Comparison of ENCODE assay signal across 26 cellular contexts in the genomic region with DNA sequence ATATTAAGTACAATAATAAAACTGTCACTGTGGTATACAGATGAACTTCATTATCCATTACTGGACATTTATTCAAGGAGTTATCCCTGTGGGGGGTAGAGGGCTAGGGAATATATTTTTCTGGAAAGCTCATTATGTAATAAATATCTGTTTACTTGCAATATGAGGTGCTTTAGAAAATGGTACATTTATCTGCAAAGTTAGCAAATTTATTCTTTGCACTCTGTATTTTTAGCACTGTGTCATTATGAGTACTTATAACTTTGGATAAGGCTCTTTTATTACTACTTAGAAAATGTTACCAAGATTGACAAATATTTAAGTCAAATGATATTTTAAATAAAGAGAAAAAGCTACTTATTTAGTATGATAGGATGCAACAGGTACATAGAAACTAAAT. TPM values are rescaled to one million over a fixed set of nuclear protein-coding genes. Genes with fewer than 3 reads are reported as not detected.
DNase-seq lines count a peak whose midpoint lies in the region; ATAC-seq, FAIRE-seq and TF ChIP-seq lines count a peak whose summit lies in the region.
"Had no signal": no experiment of that assay in that cellular context is flagged by ENCODE, and none has a peak within 500 bp of the region (broad histone marks: within the 10 kb centered on the region; RNA-seq: fewer than 3 reads in every experiment).

No MANE protein-coding gene starts in this region.

- DNase-seq in CD4-positive, CD25-positive, alpha-beta regulatory T cell: no peak
- no peak for DNase-seq in IMR-90
- no peak for DNase-seq in K562 (ENCODE audit: extremely low read depth in 1 of 4, low spot score in 3 of 4)
- no peak for DNase-seq in NCI-H1092 treated with DMSO at 0.1 percent for 48 hours (lab: John Stamatoyannopoulos, UW)
- DNase-seq in stimulated activated naive CD8-positive, alpha-beta T cell treated with anti-CD3 and anti-CD28 coated beads, Interleukin-15, Interleukin-2, amounts not matched to agents 100 U/mL and 50 U/mL, for 24 hours: no peak
- no peak for DNase-seq in BE2C
- DNase-seq: activated CD4-positive, alpha-beta T cell treated with anti-CD3 and anti-CD28 coated beads, Interleukin-2, amount 50 U/mL, for 4 hours; activated CD4-positive, CD25-positive, alpha-beta regulatory T cell; activated CD8-positive, alpha-beta memory T cell treated with anti-CD3 and anti-CD28 coated beads, Interleukin-2, amount 50 U/mL, for 4 hours; activated naive CD8-positive, alpha-beta T cell treated with anti-CD3 and anti-CD28 coated beads, Interleukin-2, amount 10 ng/mL, durations not matched to agents 7 days and 5 days; AML-193; body of pancreas; CD8-positive, alpha-beta memory T cell; DMS153; foreskin keratinocyte; MG63; midbrain; NCI-H1694 treated with DMSO at 0.1 percent for 48 hours; stimulated activated CD4-positive, alpha-beta T cell treated with anti-CD3 and anti-CD28 coated beads, Interleukin-15, amount 100 ng/mL, for 24 hours; tibial artery had no signal

- intact Hi-C loops in IMR-90 (cut with micrococcal nuclease) (loop anchor here (5.0 kb wide), 1 partner anchor 36 kb away; a partner anchor contains a TSS), K562 (cut with micrococcal nuclease) (loop anchor here (5.0 kb wide), 1 partner anchor 36 kb away; a partner anchor contains a TSS)

- BruUV-seq in IMR-90 (replicated peaks; lab: Mats Ljungman, UMichigan): no TSS peak
- no TSS peak for BruUV-seq in K562 (replicated peaks; lab: Mats Ljungman, UMichigan)

- no peak for FAIRE-seq in K562 (lab: Jason Lieb, UNC)

- H3K23ac ChIP-seq in IMR-90 (ENCODE audit: low read depth, low read length): no peak overlapping the region

- TF ChIP-seq CTCF in IMR-90 (conservative IDR thresholded peaks at IDR 0.05; ENCODE audit: low read depth, low read length) (no peak), K562 (IDR thresholded peaks at IDR 0.05 in 2 of 3, conservative IDR thresholded peaks at IDR 0.05 in 1 of 3; ENCODE audit: insufficient read depth in 2 of 3, low read depth in 1 of 3, low read length in 3 of 3) (no peak), BE2C (IDR thresholded peaks at IDR 0.05; ENCODE audit: low read depth, low read length) (no peak)

- CTCF ChIA-PET in IMR-90 (lab: Yijun Ruan, JAX) (no interaction called here), K562 (lab: Yijun Ruan, JAX; ENCODE audit: low intra/inter-chr PET ratio) (no interaction called here)

- H3K9me1 ChIP-seq in IMR-90 (ENCODE audit: insufficient read depth, low read length) (peaks cover 1% of the 10 kb centered on the region; the same call in 1 of the 2 replicates), K562 (ENCODE audit: control insufficient read depth, insufficient read depth, low read length) (no peaks in the 10 kb centered on the region)

- H3K9me3 Mint-ChIP-seq in CD4-positive, CD25-positive, alpha-beta regulatory T cell: no peaks in the 10 kb centered on the region
- H3K9me3 Mint-ChIP-seq: activated naive CD8-positive, alpha-beta T cell treated with anti-CD3 and anti-CD28 coated beads, Interleukin-2, amount 10 ng/mL, durations not matched to agents 7 days and 5 days; activated T-helper 2 cell treated with anti-CD3 and anti-CD28 coated beads, Interferon-gamma antibody, Interleukin-2, Interleukin-4, amounts not matched to agents 10 μg/mL and 5 μg/mL and 100 μg/mL, durations not matched to agents 14 hours and 24 hours and 36 hours; CD8-positive, alpha-beta memory T cell; nephron; stimulated activated naive CD8-positive, alpha-beta T cell treated with anti-CD3 and anti-CD28 coated beads, Interleukin-15, Interleukin-2, amounts not matched to agents 100 ng/mL and 50 ng/mL, for 24 hours had no signal

- H3K4me2 ChIP-seq in IMR-90 (ENCODE audit: low read depth, low read length) (no peak overlapping the region), K562 (ENCODE audit: insufficient read depth, low read length) (no peak overlapping the region)

- TF ChIP-seq RAD21 in IMR-90 (IDR thresholded peaks at IDR 0.05; ENCODE audit: low read length) (no peak), K562 (CRISPR knock-in tag; conservative IDR thresholded peaks at IDR 0.05 in 1 of 2, IDR thresholded peaks at IDR 0.05 in 1 of 2) (no peak)

- no peak overlapping the region for H4K91ac ChIP-seq in IMR-90 (ENCODE audit: insufficient read depth, low read depth, low read length)

- no peak for ATAC-seq in CD4-positive, CD25-positive, alpha-beta regulatory T cell (ENCODE audit: low read depth in 2 of 2)
- ATAC-seq in IMR-90 (ENCODE audit: low read depth): no peak
- no peak for ATAC-seq in K562
- ATAC-seq in stimulated activated naive CD8-positive, alpha-beta T cell treated with anti-CD3 and anti-CD28 coated beads, Interleukin-15, Interleukin-2, amounts not matched to agents 100 U/mL and 50 U/mL, for 24 hours: no peak
- ATAC-seq: body of pancreas, foreskin keratinocyte, HCT116, sciatic nerve had no signal

- H3K56ac ChIP-seq in IMR-90 (ENCODE audit: extremely low read depth, insufficient read depth, low read length): no peak overlapping the region

- peaks cover 2 to 37% of the 10 kb centered on the region in 2 experiments; a peak in 3 of 4 replicates for H3K79me1 ChIP-seq in IMR-90 (ENCODE audit: low read depth in 1 of 2, low read length in 2 of 2)

- H2BK20ac ChIP-seq in IMR-90 (ENCODE audit: low read depth, low read length): no peak overlapping the region

- H3K9ac ChIP-seq in IMR-90 (ENCODE audit: low read depth, low read length) (no peak overlapping the region), K562 (ENCODE audit: insufficient read depth in 1 of 2, low read depth in 2 of 2, low read length in 2 of 2) (peak overlapping the region in 1 of 2 experiments; percentile 98; a peak in 3 of 4 replicates)

- H3K27ac Mint-ChIP-seq in CD4-positive, CD25-positive, alpha-beta regulatory T cell: no peak overlapping the region
- H3K27ac Mint-ChIP-seq: activated T-helper 2 cell treated with anti-CD3 and anti-CD28 coated beads, Interferon-gamma antibody, Interleukin-2, Interleukin-4, amounts not matched to agents 10 μg/mL and 5 μg/mL and 100 μg/mL, durations not matched to agents 14 hours and 24 hours and 36 hours had no signal

- no peaks in the 10 kb centered on the region for H3K27me3 ChIP-seq in CD4-positive, CD25-positive, alpha-beta regulatory T cell (ENCODE audit: control insufficient read depth, insufficient read depth, low read length)
- H3K27me3 ChIP-seq in IMR-90 (ENCODE audit: control insufficient read depth, insufficient read depth, low read length) (no peaks in the 10 kb centered on the region), K562 (ENCODE audit: control insufficient read depth in 2 of 2, insufficient read depth in 2 of 2, low read length in 2 of 2) (no peaks in the 10 kb centered on the region), neuron (ENCODE audit: insufficient read depth, low read length) (no peaks in the 10 kb centered on the region), BE2C (no peaks in the 10 kb centered on the region)
- H3K27me3 ChIP-seq: body of pancreas, foreskin keratinocyte, MG63, tibial artery had no signal

- peak overlapping the region; percentile 100 for H3K4me3 ChIP-seq in CD4-positive, CD25-positive, alpha-beta regulatory T cell (ENCODE audit: low read depth, low read length)
- H3K4me3 ChIP-seq in IMR-90 (ENCODE audit: insufficient read depth, low read depth, low read length): no peak overlapping the region
- H3K4me3 ChIP-seq in K562: peak overlapping the region; percentile 56; the same call in 1 of the 2 replicates
- peak overlapping the region; percentile 72 for H3K4me3 ChIP-seq in neuron (ENCODE audit: low read length)
- H3K4me3 ChIP-seq in BE2C (ENCODE audit: low read depth, low read length): no peak overlapping the region
- H3K4me3 ChIP-seq: MG63, tibial artery had no signal

- H3K27ac ChIP-seq in CD4-positive, CD25-positive, alpha-beta regulatory T cell (ENCODE audit: insufficient read depth, low read length, poor library complexity, severe bottlenecking): no peak overlapping the region
- H3K27ac ChIP-seq in IMR-90 (ENCODE audit: insufficient read depth, low read length) (no peak overlapping the region), K562 (ENCODE audit: extremely low read depth, low read depth, low read length) (no peak overlapping the region; the same call in 2 of the 3 replicates)
- H3K27ac ChIP-seq: foreskin keratinocyte had no signal

- dilution Hi-C loops in IMR-90 (cut with HindIII; ENCODE audit: low sequenced_read_pairs, unreplicated experiment): no loop called here

- H3K36me3 Mint-ChIP-seq in CD4-positive, CD25-positive, alpha-beta regulatory T cell: peaks cover 10% of the 10 kb centered on the region

- H3K27me3 Mint-ChIP-seq in CD4-positive, CD25-positive, alpha-beta regulatory T cell: no peaks in the 10 kb centered on the region
- H3K27me3 Mint-ChIP-seq: activated naive CD8-positive, alpha-beta T cell treated with anti-CD3 and anti-CD28 coated beads, Interleukin-2, amount 10 ng/mL, durations not matched to agents 7 days and 5 days; CD8-positive, alpha-beta memory T cell; stimulated activated naive CD8-positive, alpha-beta T cell treated with anti-CD3 and anti-CD28 coated beads, Interleukin-15, Interleukin-2, amounts not matched to agents 100 ng/mL and 50 ng/mL, for 24 hours had no signal

- H3K14ac ChIP-seq in IMR-90 (replicated peaks; ENCODE audit: low read depth, low read length): no peak overlapping the region

- peaks cover 20% of the 10 kb centered on the region for H3K4me1 ChIP-seq in CD4-positive, CD25-positive, alpha-beta regulatory T cell (ENCODE audit: control insufficient read depth, insufficient read depth, low read length, poor library complexity, severe bottlenecking)
- H3K4me1 ChIP-seq in IMR-90 (ENCODE audit: control insufficient read depth, insufficient read depth, low read length) (peaks cover 3% of the 10 kb centered on the region), K562 (replicated peaks in 1 of 2; ENCODE audit: control insufficient read depth in 2 of 2, insufficient read depth in 2 of 2, low read length in 2 of 2) (peaks cover 0 to 3% of the 10 kb centered on the region in 2 experiments; a peak in 3 of 5 replicates), neuron (ENCODE audit: insufficient read depth, low read length) (peaks cover 16% of the 10 kb centered on the region), BE2C (peaks cover 6% of the 10 kb centered on the region; the same call in 1 of the 2 replicates)

- H3K4me1 Mint-ChIP-seq in CD4-positive, CD25-positive, alpha-beta regulatory T cell: peaks cover 17 to 61% (median 52%) of the 10 kb centered on the region in 4 donors

- H2BK15ac ChIP-seq in IMR-90 (ENCODE audit: low read depth, low read length): no peak overlapping the region

- TF ChIP-seq POLR2A in IMR-90 (IDR thresholded peaks at IDR 0.05; ENCODE audit: low read depth, low read length): no peak
- TF ChIP-seq POLR2A in K562 (conservative IDR thresholded peaks at IDR 0.05): no peak

- H3K4me3 Mint-ChIP-seq in CD4-positive, CD25-positive, alpha-beta regulatory T cell: peak overlapping the region in 1 of 4 donors; percentile 58

- no peak overlapping the region for H3K4ac ChIP-seq in IMR-90 (ENCODE audit: low read depth, low read length)

- H4K20me1 ChIP-seq in IMR-90 (ENCODE audit: insufficient read depth, low read length) (peaks cover 17% of the 10 kb centered on the region; the same call in 1 of the 2 replicates), K562 (replicated peaks; ENCODE audit: control insufficient read depth, insufficient read depth, low read length) (no peaks in the 10 kb centered on the region)

- no peak for TF ChIP-seq EP300 in K562 (IDR thresholded peaks at IDR 0.05; ENCODE audit: low read length)

- in situ Hi-C loops in IMR-90 (cut with MboI; ENCODE audit: low sequenced_read_pairs) (no loop called here), K562 (cut with MboI) (no loop called here)

- H3K9me3 ChIP-seq in CD4-positive, CD25-positive, alpha-beta regulatory T cell (ENCODE audit: control insufficient read depth in 2 of 2, low read length in 2 of 2): no peaks in the 10 kb centered on the region
- H3K9me3 ChIP-seq in IMR-90 (ENCODE audit: control insufficient read depth, insufficient read depth, low read length) (no peaks in the 10 kb centered on the region), K562 (replicated peaks; ENCODE audit: control insufficient read depth, insufficient read depth, low read depth, low read length) (no peaks in the 10 kb centered on the region), neuron (ENCODE audit: low read length) (no peaks in the 10 kb centered on the region), BE2C (no peaks in the 10 kb centered on the region)
- H3K9me3 ChIP-seq: body of pancreas, MG63, tibial artery had no signal

- no peak overlapping the region for H4K8ac ChIP-seq in IMR-90 (ENCODE audit: low read depth in 2 of 2, low read length in 2 of 2)

- H3K36me3 ChIP-seq in CD4-positive, CD25-positive, alpha-beta regulatory T cell (ENCODE audit: control insufficient read depth, insufficient read depth, low read length): no peaks in the 10 kb centered on the region
- H3K36me3 ChIP-seq in IMR-90 (ENCODE audit: control insufficient read depth, insufficient read depth, low read length) (no peaks in the 10 kb centered on the region), K562 (ENCODE audit: control insufficient read depth, insufficient read depth, low read length) (peaks cover 44% of the 10 kb centered on the region), neuron (ENCODE audit: insufficient read depth, low read length) (peaks cover 4% of the 10 kb centered on the region), BE2C (no peaks in the 10 kb centered on the region; the same call in 1 of the 2 replicates)
- H3K36me3 ChIP-seq: tibial artery had no signal

- no peak overlapping the region for H2AK5ac ChIP-seq in IMR-90 (ENCODE audit: low read depth, low read length)

- no peak overlapping the region for H2BK5ac ChIP-seq in IMR-90 (ENCODE audit: low read depth, low read length, poor library complexity, severe bottlenecking)

- H4K5ac ChIP-seq in IMR-90 (ENCODE audit: low read depth, low read length): no peak overlapping the region

- no peak overlapping the region for H2AFZ ChIP-seq in IMR-90 (replicated peaks; ENCODE audit: low read length, poor library complexity)
- H2AFZ ChIP-seq in K562 (ENCODE audit: low read depth, low read length): no peak overlapping the region
- no peak overlapping the region for H2AFZ ChIP-seq in neuron (ENCODE audit: low read depth, low read length)

- no peak overlapping the region for H2AK9ac ChIP-seq in IMR-90 (replicated peaks; ENCODE audit: low read depth, low read length, poor library complexity)

- no peak overlapping the region for H3K18ac ChIP-seq in IMR-90 (ENCODE audit: low read depth, low read length)

- H2BK120ac ChIP-seq in IMR-90 (ENCODE audit: low read depth, low read length): no peak overlapping the region

- POLR2A ChIA-PET in IMR-90 (lab: Charles Lee; ENCODE audit: unreplicated experiment): no interaction called here
- POLR2A ChIA-PET in K562 (lab: Yijun Ruan, JAX): no interaction called here

- H3K79me2 ChIP-seq in K562 (ENCODE audit: control insufficient read depth, insufficient read depth, low read length): peaks cover 97% of the 10 kb centered on the region

RNA-seq across cellular contexts. Expression of a gene that starts 37.8 kb away (rescaled TPM):
- total RNA-seq in CD4-positive, CD25-positive, alpha-beta regulatory T cell: 63.4 TPM
- 10 to 100 TPM in 1 of 4 donors, 1 to 10 TPM in 3; 6.9 to 10.6 (median 9.7) TPM for polyA plus RNA-seq in CD4-positive, CD25-positive, alpha-beta regulatory T cell
- total RNA-seq in IMR-90 (2012; rRNA removed): 75.3 and 77.2 TPM in 2 replicates
- 28.5 and 30.5 TPM in 2 replicates for polyA plus RNA-seq in IMR-90 (2012; rRNA removed)
- 6.8 and 8.8 TPM in 2 replicates for polyA plus RNA-seq in IMR-90 (2012; cell fraction: cytosol; rRNA removed)
- polyA plus RNA-seq in IMR-90 (2012; cell fraction: nucleus; rRNA removed; ENCODE audit: low replicate concordance): 13.9 and 48.1 TPM in 2 replicates
- 75.2 and 214 TPM in 2 replicates for total RNA-seq in K562 (2011; cell fraction: chromatin; rRNA removed; ENCODE audit: low replicate concordance)
- 40.7 and 57.2 TPM in 2 replicates for total RNA-seq in K562 (2011; cell fraction: nucleolus; rRNA removed)
- 73.1 and 77.5 TPM in 2 replicates for total RNA-seq in K562 (2011; cell fraction: nucleoplasm; rRNA removed)
- 40.0 and 42.2 TPM in 2 replicates for total RNA-seq in K562 (2014; rRNA removed)
- 52.2 and 59.0 TPM in 2 replicates for total RNA-seq in K562 (2014; rRNA removed; fragmentation: Illumina TruSeq; extraction: Trizol)
- total RNA-seq in K562 (2015; rRNA removed; fragmentation: Illumina TruSeq; extraction: Trizol): 53.8 and 55.5 TPM in 2 replicates
- 67.4 and 73.2 TPM in 2 replicates for total RNA-seq in K562 (2021)
- polyA plus RNA-seq in K562 (2011; rRNA removed): 86.9 and 89.3 TPM in 2 replicates
- polyA plus RNA-seq in K562 (2011; cell fraction: cytosol; rRNA removed): 46.3 and 63.7 TPM in 2 replicates
- polyA plus RNA-seq in K562 (2011; cell fraction: nucleus; rRNA removed): 73.9 and 82.8 TPM in 2 replicates
- polyA plus RNA-seq in K562 (2012): 26.2 and 39.0 TPM in 2 replicates
- 55.0 and 58.9 TPM in 2 replicates for polyA plus RNA-seq in K562 (2014; fragmentation: Illumina TruSeq; extraction: Trizol)
- polyA plus RNA-seq in K562 (2014; fragmentation: Nextera tagmentation; extraction: Ambion mirVana): 10 to 100 TPM; 25.5 to 26.9 TPM
- polyA plus RNA-seq in K562 (2014; rRNA removed): 34.4 and 37.8 TPM in 2 replicates
- 220 and 227 TPM in 2 replicates for polyA minus RNA-seq in K562 (2011; rRNA and poly(A)+ RNA removed)
- 81.2 and 104 TPM in 2 replicates for polyA minus RNA-seq in K562 (2011; cell fraction: cytosol; rRNA and poly(A)+ RNA removed)
- polyA minus RNA-seq in K562 (2011; cell fraction: nucleus; rRNA and poly(A)+ RNA removed): 58.8 and 101 TPM in 2 replicates
- 32.7 TPM for polyA plus RNA-seq in BE2C (2012; ENCODE audit: insufficient read depth, insufficient read length, low read depth)

Comparison
In these comparisons a context has a peak if more than half of its experiments do, and no peak if none do; other contexts are left out.
1. H3K4me3 ChIP-seq: peak in CD4-positive, CD25-positive, alpha-beta regulatory T cell (single experiment), K562 (single experiment) and neuron (single experiment); none in IMR-90 (single experiment) and BE2C (single experiment).